ENCODE assay signal across 8 cellular contexts in genomic region chr3:141486416-141486734, GRCh38. TPM values are rescaled to one million over a fixed set of nuclear protein-coding genes. Genes with fewer than 3 reads are reported as not detected.
DNase-seq lines count a peak whose midpoint lies in the region; ATAC-seq, FAIRE-seq and TF ChIP-seq lines count a peak whose summit lies in the region.

No MANE protein-coding gene starts in this region.

- no peak for TF ChIP-seq CTCF in keratinocyte (optimal IDR thresholded peaks at IDR 0.05 in 1 of 3, IDR thresholded peaks at IDR 0.05 in 1 of 3, conservative IDR thresholded peaks at IDR 0.05 in 1 of 3; ENCODE audit: extremely low read depth in 1 of 3, insufficient read depth in 2 of 3, low read length in 3 of 3)

- H3K27ac ChIP-seq in keratinocyte (ENCODE audit: control insufficient read depth, insufficient read depth, low read length), result peak overlapping the region; percentile 85
- H3K27ac ChIP-seq in stomach smooth muscle (ENCODE audit: low read length), result peak overlapping the region; percentile 46

- FAIRE-seq in keratinocyte (lab: Jason Lieb, UNC), result no peak

- peak overlapping the region; percentile 93 for H3K27ac Mint-ChIP-seq in activated naive CD8-positive, alpha-beta T cell

- dilution Hi-C loops in keratinocyte (cut with MboI; ENCODE audit: extremely low pct_ligation_motif_present, low sequenced_read_pairs), result no loop called here

- H3K4me3 ChIP-seq in keratinocyte (ENCODE audit: control insufficient read depth in 2 of 3, extremely low read depth in 1 of 3, insufficient read depth in 2 of 3, low read depth in 1 of 3, low read length in 3 of 3), result peak overlapping the region; percentile 36 to 71 (median 69)
- peak overlapping the region; percentile 60 to 80 for H3K4me3 ChIP-seq in stomach smooth muscle (ENCODE audit: low read length in 2 of 2)

- H3K4me2 ChIP-seq in keratinocyte (ENCODE audit: control insufficient read depth, extremely low read depth, insufficient read depth, low read depth, low read length), result peak overlapping the region; percentile 92

- peaks cover 39% of the 10 kb centered on the region for H3K79me2 ChIP-seq in keratinocyte (ENCODE audit: control insufficient read depth, insufficient read depth, low read length)

- no peak for ATAC-seq in HG03378 (IDR thresholded peaks at IDR 0.05; ENCODE audit: unreplicated experiment)

- H3K36me3 Mint-ChIP-seq in activated naive CD8-positive, alpha-beta T cell, result peaks cover 5% of the 10 kb centered on the region

- no peaks in the 10 kb centered on the region for H3K9me3 Mint-ChIP-seq in activated naive CD8-positive, alpha-beta T cell (ENCODE audit: low read depth)

- peaks cover 0 to 2% of the 10 kb centered on the region in 2 experiments for H3K36me3 ChIP-seq in keratinocyte (ENCODE audit: control insufficient read depth in 2 of 2, extremely low read depth in 1 of 2, insufficient read depth in 2 of 2, low read length in 2 of 2)
- no peaks in the 10 kb centered on the region for H3K36me3 ChIP-seq in stomach smooth muscle (ENCODE audit: control insufficient read depth in 2 of 2, insufficient read depth in 2 of 2, low read length in 2 of 2)

- no peaks in the 10 kb centered on the region for H4K20me1 ChIP-seq in keratinocyte (ENCODE audit: control insufficient read depth, extremely low read depth, insufficient read depth, low read length)

- H3K27me3 ChIP-seq in keratinocyte (ENCODE audit: control insufficient read depth, extremely low read depth, insufficient read depth, low read length) (no peaks in the 10 kb centered on the region), stomach smooth muscle (ENCODE audit: control insufficient read depth in 1 of 2, insufficient read depth in 2 of 2, low read length in 2 of 2) (no peaks in the 10 kb centered on the region)

- H3K4me1 ChIP-seq in keratinocyte (ENCODE audit: control insufficient read depth, extremely low read depth, insufficient read depth, low read length) (peaks cover 18% of the 10 kb centered on the region), stomach smooth muscle (ENCODE audit: control insufficient read depth, insufficient read depth, low read length) (peaks cover 5% of the 10 kb centered on the region)

- peak; percentile 9 to 37 for DNase-seq in activated CD4-positive, alpha-beta T cell treated with anti-CD3 and anti-CD28 coated beads, Interleukin-2, amount 50 U/mL, for 48 hours
- DNase-seq in activated CD4-positive, alpha-beta T cell treated with anti-CD3 and anti-CD28 coated beads for 1 hour, result no peak
- DNase-seq in keratinocyte (ENCODE audit: low read depth, low spot score) (no peak), activated gamma-delta T cell (lab: John Stamatoyannopoulos, UW) (no peak), cerebellum (ENCODE audit: low spot score) (no peak)

- H2AFZ ChIP-seq in keratinocyte (ENCODE audit: control insufficient read depth, low read length), result peak overlapping the region; percentile 46

- peak overlapping the region; percentile 86 for H3K4me3 Mint-ChIP-seq in activated naive CD8-positive, alpha-beta T cell

- H3K27me3 Mint-ChIP-seq in activated naive CD8-positive, alpha-beta T cell, result no peaks in the 10 kb centered on the region

- peak overlapping the region; percentile 73 for H3K9ac ChIP-seq in keratinocyte (ENCODE audit: control insufficient read depth, extremely low read depth, insufficient read depth, low read length)
- peak overlapping the region; percentile 47 to 67 for H3K9ac ChIP-seq in stomach smooth muscle (ENCODE audit: low read length in 2 of 2)

- peaks cover 61% of the 10 kb centered on the region for H3K4me1 Mint-ChIP-seq in activated naive CD8-positive, alpha-beta T cell (ENCODE audit: low read depth)

- peaks cover 2% of the 10 kb centered on the region for H3K9me1 ChIP-seq in keratinocyte (ENCODE audit: control insufficient read depth, extremely low read depth, insufficient read depth, low read length)

- H3K9me3 ChIP-seq in keratinocyte (ENCODE audit: control insufficient read depth, low read depth, low read length), result no peaks in the 10 kb centered on the region
- H3K9me3 ChIP-seq in stomach smooth muscle (ENCODE audit: control insufficient read depth in 2 of 2, low read length in 2 of 2), result no peaks in the 10 kb centered on the region

RNA-seq across cellular contexts. Expression of gene RASA2, which starts 0.5 kb away (rescaled TPM):
- 5.1 to 10.3 TPM (median 6.3 TPM) in 3 replicates for polyA plus RNA-seq in keratinocyte
- polyA plus RNA-seq in keratinocyte (2011; ENCODE audit: low read depth), result 14.7 TPM
- 3.3 and 6.7 TPM in 2 replicates for polyA plus RNA-seq in keratinocyte (2011; cell fraction: cytosol; rRNA removed)
- 11.3 and 16.1 TPM in 2 replicates for polyA plus RNA-seq in keratinocyte (2011; cell fraction: nucleus; rRNA removed)
- polyA plus RNA-seq in keratinocyte (2012; ENCODE audit: low replicate concordance), result 5.1 and 7.1 TPM in 2 replicates
- polyA minus RNA-seq in keratinocyte, result 1.0 to 17.8 TPM (median 9.4 TPM) in 3 replicates
- polyA minus RNA-seq in keratinocyte (2011; cell fraction: cytosol; rRNA and poly(A)+ RNA removed), result 7.5 TPM
- 7.9 and 25.2 TPM in 2 replicates for polyA minus RNA-seq in keratinocyte (2011; cell fraction: nucleus; rRNA and poly(A)+ RNA removed)
- total RNA-seq in cerebellum, result 30.3 TPM

Comparison
In these comparisons a context has a peak if more than half of its experiments do, and no peak if none do; other contexts are left out.
1. DNase-seq: peak in activated CD4-positive, alpha-beta T cell treated with anti-CD3 and anti-CD28 coated beads, Interleukin-2, amount 50 U/mL, for 48 hours (2 of 2); none in activated CD4-positive, alpha-beta T cell treated with anti-CD3 and anti-CD28 coated beads for 1 hour (single experiment), keratinocyte (single experiment), activated gamma-delta T cell (single experiment) and cerebellum (single experiment).